Comparison of ENCODE assay signal across 16 cellular contexts in the genomic region with DNA sequence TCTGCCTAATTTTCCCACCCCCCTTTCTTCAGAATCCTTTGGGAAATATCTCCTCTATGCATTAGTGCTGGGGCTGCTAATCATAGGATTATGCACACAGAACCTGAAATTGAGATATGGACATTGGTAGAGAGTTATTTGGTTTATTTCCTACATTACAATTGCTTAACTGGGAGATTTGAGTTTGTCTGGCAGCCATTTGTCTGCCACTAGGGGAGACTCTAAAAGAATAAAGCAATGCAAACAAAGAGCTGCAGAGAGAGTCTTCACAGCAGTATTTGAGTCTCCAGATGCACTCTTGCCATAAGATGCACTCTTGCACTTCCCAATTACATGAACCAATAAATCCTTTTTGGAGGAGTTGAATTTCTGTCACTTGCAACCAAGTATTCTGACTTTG. TPM values are rescaled to one million over a fixed set of nuclear protein-coding genes. Genes with fewer than 3 reads are reported as not detected.
DNase-seq lines count a peak whose midpoint lies in the region; ATAC-seq and TF ChIP-seq lines count a peak whose summit lies in the region.
"Had no signal": no experiment of that assay in that cellular context is flagged by ENCODE, and none has a peak within 500 bp of the region (broad histone marks: within the 10 kb centered on the region; RNA-seq: fewer than 3 reads in every experiment).

No MANE protein-coding gene starts in this region.

- H3K36me3 ChIP-seq in cardiac muscle cell = no peaks in the 10 kb centered on the region
- H3K36me3 ChIP-seq in RWPE2 (ENCODE audit: low read depth) = no peaks in the 10 kb centered on the region
- no peaks in the 10 kb centered on the region for H3K36me3 ChIP-seq in testis (ENCODE audit: low read depth, missing control alignments)
- H3K36me3 ChIP-seq: tibial artery had no signal

- no peak for TF ChIP-seq POLR2A in testis (IDR thresholded peaks at IDR 0.05)

- H3K27me3 ChIP-seq in cardiac muscle cell (no peaks in the 10 kb centered on the region), right cardiac atrium (ENCODE audit: control insufficient read depth, insufficient read depth) (no peaks in the 10 kb centered on the region), RWPE2 (ENCODE audit: insufficient read depth, poor library complexity, severe bottlenecking) (no peaks in the 10 kb centered on the region), testis (no peaks in the 10 kb centered on the region)
- H3K27me3 ChIP-seq: tibial artery had no signal

- H3K27ac ChIP-seq in cardiac muscle cell (no peak overlapping the region), right cardiac atrium (ENCODE audit: low read length) (no peak overlapping the region), RWPE2 (ENCODE audit: poor library complexity, severe bottlenecking) (no peak overlapping the region), testis (no peak overlapping the region)
- H3K27ac ChIP-seq: tibial artery had no signal

- peak; percentile 19 for TF ChIP-seq CTCF in cardiac muscle cell (IDR thresholded peaks at IDR 0.05; ENCODE audit: low read depth, low read length)
- TF ChIP-seq CTCF in RWPE2 (IDR thresholded peaks at IDR 0.05; ENCODE audit: poor library complexity, severe bottlenecking) = peak; percentile 15
- TF ChIP-seq CTCF in fibroblast of pulmonary artery (IDR thresholded peaks at IDR 0.05; ENCODE audit: low read length, missing control alignments) = peak; percentile 26
- no peak for TF ChIP-seq CTCF in testis (IDR thresholded peaks at IDR 0.05)

- intact Hi-C loops in right cardiac atrium (cut with DNase I) = no loop called here
- intact Hi-C loops in testis (cut with DNase I; ENCODE audit: low total_unique reads) = no loop called here

- DNase-seq in cardiac muscle cell (ENCODE audit: low read depth in 1 of 2, low spot score in 1 of 2) (no peak), right cardiac atrium (no peak), RWPE2 (ENCODE audit: low spot score) (no peak), fibroblast of pulmonary artery (ENCODE audit: low read depth) (no peak), testis (no peak), GM19238 (ENCODE audit: insufficient read length, low spot score) (no peak), cerebellar cortex (ENCODE audit: low spot score) (no peak)
- DNase-seq: activated CD4-positive, alpha-beta memory T cell treated with anti-CD3 and anti-CD28 coated beads, Interleukin-2, amount 10 ng/mL, durations not matched to agents 7 days and 5 days; activated T-cell treated with anti-CD3 and anti-CD28 coated beads, Interleukin-2, amount 50 U/mL, for 48 hours; mesendoderm; NCI-H1105 treated with DMSO at 0.1 percent for 48 hours; tibial artery had no signal

- H3K4me1 ChIP-seq in cardiac muscle cell (ENCODE audit: low read depth) (no peaks in the 10 kb centered on the region), right cardiac atrium (ENCODE audit: control insufficient read depth, insufficient read depth, low read length) (no peaks in the 10 kb centered on the region), RWPE2 (ENCODE audit: insufficient read depth, poor library complexity, severe bottlenecking) (no peaks in the 10 kb centered on the region), testis (no peaks in the 10 kb centered on the region)
- H3K4me1 ChIP-seq: tibial artery had no signal

- H3K4me3 ChIP-seq in cardiac muscle cell (no peak overlapping the region), right cardiac atrium (ENCODE audit: low read length) (no peak overlapping the region), RWPE2 (ENCODE audit: severe bottlenecking) (no peak overlapping the region), fibroblast of pulmonary artery (replicated peaks; ENCODE audit: low read depth, low read length) (no peak overlapping the region), testis (no peak overlapping the region)
- H3K4me3 ChIP-seq: K562, tibial artery had no signal

- no peak for ATAC-seq in right cardiac atrium
- ATAC-seq in RWPE2 (ENCODE audit: low read depth) = no peak
- no peak for ATAC-seq in HG03196 (IDR thresholded peaks at IDR 0.05; ENCODE audit: unreplicated experiment)
- ATAC-seq: K562; natural killer cell treated with Interleukin-12 subunit alpha and Interleukin-12 subunit beta and Interleukin-15 and Interleukin-18, amount 100 ng/mL, for 72 hours; stimulated activated memory B cell treated with anti-CD40 and anti-IgM and Interleukin-4, amounts not matched to agents 10 μg/mL and 1 μg/mL and 100 μg/mL, for 72 hours had no signal

- H3K9me3 ChIP-seq in cardiac muscle cell (ENCODE audit: low read depth) (no peaks in the 10 kb centered on the region), right cardiac atrium (ENCODE audit: control insufficient read depth, low read length) (no peaks in the 10 kb centered on the region), RWPE2 (ENCODE audit: severe bottlenecking) (no peaks in the 10 kb centered on the region), testis (no peaks in the 10 kb centered on the region)

RNA-seq across cellular contexts. Expression of a gene that starts 12.0 kb away (rescaled TPM):
- 54.9 and 129 TPM in 2 replicates for total RNA-seq in cardiac muscle cell
- polyA plus RNA-seq in cardiac muscle cell = 39.7 and 53.0 TPM in 2 replicates
- total RNA-seq in right cardiac atrium = 10 to 100 TPM; 29.7 to 41.3 (median 33.0) TPM
- polyA plus RNA-seq in right cardiac atrium = 19.5 TPM
- 100 to 1,000 TPM; 118 to 133 TPM for total RNA-seq in testis
- 42.3 TPM for polyA plus RNA-seq in testis (ENCODE audit: insufficient read depth, low read depth, low replicate concordance)

Comparison
In these comparisons a context has a peak if more than half of its experiments do, and no peak if none do; other contexts are left out.
1. CTCF ChIP-seq: peak in cardiac muscle cell (single experiment), RWPE2 (single experiment) and fibroblast of pulmonary artery (single experiment); none in testis (0 of 3).